1 cellular context compared by ENCODE assay signal in genomic region chr1:209383422-209383821, GRCh38.
TF ChIP-seq lines count a peak whose summit lies in the region.

No MANE protein-coding gene starts in this region.

TF ChIP-seq in H1, 55 proteins besides CTCF, POLR2A, EP300 and RAD21:
- TF ChIP-seq E2F6 (IDR thresholded peaks at IDR 0.05) = no peak
- TF ChIP-seq SIN3A (conservative IDR thresholded peaks at IDR 0.05 in 1 of 2, IDR thresholded peaks at IDR 0.05 in 1 of 2; ENCODE audit: low read depth in 1 of 2, low read length in 2 of 2) = no peak
- TF ChIP-seq MAFK (IDR thresholded peaks at IDR 0.05; ENCODE audit: low read depth, low read length) = no peak
- no peak for TF ChIP-seq HDAC2 (IDR thresholded peaks at IDR 0.05; ENCODE audit: borderline replicate concordance in 1 of 2, low read depth in 2 of 2, low read length in 2 of 2)
- no peak for TF ChIP-seq POLR2AphosphoS5 (IDR thresholded peaks at IDR 0.05; ENCODE audit: low read depth, low read length)
- no peak for TF ChIP-seq CHD2 (IDR thresholded peaks at IDR 0.05; ENCODE audit: low read length)
- TF ChIP-seq RXRA (IDR thresholded peaks at IDR 0.05; ENCODE audit: insufficient read depth, low read depth, low read length) = no peak
- TF ChIP-seq RNF2 (IDR thresholded peaks at IDR 0.05; ENCODE audit: borderline replicate concordance, low read depth, low read length, missing control alignments, poor library complexity, severe bottlenecking) = no peak
- TF ChIP-seq EGR1 (IDR thresholded peaks at IDR 0.05; ENCODE audit: borderline replicate concordance, low read depth, low read length) = no peak
- TF ChIP-seq SIX5 (IDR thresholded peaks at IDR 0.05; ENCODE audit: low read depth, low read length) = no peak
- TF ChIP-seq JUN (IDR thresholded peaks at IDR 0.05; ENCODE audit: low read depth, low read length) = no peak
- TF ChIP-seq KDM4A (IDR thresholded peaks at IDR 0.05; ENCODE audit: low read depth, low read length, severe bottlenecking) = no peak
- no peak for TF ChIP-seq EZH2 (IDR thresholded peaks at IDR 0.05; ENCODE audit: low read depth, low read length, severe bottlenecking)
- no peak for TF ChIP-seq CEBPB (IDR thresholded peaks at IDR 0.05; ENCODE audit: low read depth, low read length)
- TF ChIP-seq ASH2L (IDR thresholded peaks at IDR 0.05; ENCODE audit: low read length) = no peak
